ENCODE assay signal across 17 cellular contexts in genomic region chr19:38728752-38729541, GRCh38. TPM values are rescaled to one million over a fixed set of nuclear protein-coding genes. Genes with fewer than 3 reads are reported as not detected.
A peak's percentile ranks its signal among the peaks of the same experiment; 100 is the strongest.
DNase-seq lines count a peak whose midpoint lies in the region; ATAC-seq and TF ChIP-seq lines count a peak whose summit lies in the region.
"Had no signal": no experiment of that assay in that cellular context is flagged by ENCODE, and none has a peak within 500 bp of the region (broad histone marks: within the 10 kb centered on the region; RNA-seq: fewer than 3 reads in every experiment).

No MANE protein-coding gene starts in this region.

- in situ Hi-C loops in mammary epithelial cell (cut with MboI; ENCODE audit: low sequenced_read_pairs in 2 of 2), result loop anchor here (10.0 to 25.0 kb wide), 2 partner anchors 106 to 108 kb away; partner anchors contain the start of genes ECH1 (in 2 of the 2) and HNRNPL (in 1 of the 2)

- intact Hi-C loops in breast epithelium (cut with DNase I; ENCODE audit: low total_unique reads) (no loop called here), mammary epithelial cell (cut with micrococcal nuclease) (loop anchor here (1.0 kb wide), 1 partner anchor 109 kb away; no protein-coding TSS in a partner anchor), left ventricle myocardium superior (cut with micrococcal nuclease) (no loop called here), uterus (cut with DNase I; ENCODE audit: low total_unique reads) (no loop called here)
- intact Hi-C loops in activated naive CD4-positive, alpha-beta T cell treated with anti-CD3 and anti-CD28 coated beads for 36 hours (cut with micrococcal nuclease), result loop anchor here (1.0 kb wide), 2 partner anchors 109 to 201 kb away; partner anchors contain the start of genes MRPS12 and SARS2

- H3K36me3 ChIP-seq in breast epithelium (no peaks in the 10 kb centered on the region), mammary epithelial cell (ENCODE audit: insufficient read depth, low read length) (peaks cover 48% of the 10 kb centered on the region), uterus (no peaks in the 10 kb centered on the region)

- dilution Hi-C loops in mammary epithelial cell (cut with HindIII; ENCODE audit: low sequenced_read_pairs), result no loop called here

- H3K36me3 Mint-ChIP-seq in nephron (ENCODE audit: low read depth), result peaks cover 48% of the 10 kb centered on the region
- H3K36me3 Mint-ChIP-seq in activated naive CD4-positive, alpha-beta T cell treated with anti-CD3 and anti-CD28 coated beads for 36 hours (ENCODE audit: low read depth), result peaks cover 3% of the 10 kb centered on the region

- peak overlapping the region in 2 of 3 experiments; percentile 45 to 53 for H3K27ac Mint-ChIP-seq in nephron
- H3K27ac Mint-ChIP-seq in activated naive CD4-positive, alpha-beta T cell treated with anti-CD3 and anti-CD28 coated beads for 36 hours, result no peak overlapping the region
- H3K27ac Mint-ChIP-seq: dendritic cell treated with granulocyte-macrophage colony-stimulating factor and Interleukin-4, amounts not matched to agents 40 ng/mL and 50 ng/mL, for 4 days had no signal

- TF ChIP-seq CTCF in breast epithelium (IDR thresholded peaks at IDR 0.05) (no peak), mammary epithelial cell (conservative IDR thresholded peaks at IDR 0.05 in 1 of 2, IDR thresholded peaks at IDR 0.05 in 1 of 2; ENCODE audit: extremely low read depth in 1 of 2, insufficient read depth in 1 of 2, low read depth in 1 of 2, low read length in 2 of 2) (no peak), nephron (IDR thresholded peaks at IDR 0.05; ENCODE audit: unreplicated experiment in 3 of 3) (no peak), uterus (IDR thresholded peaks at IDR 0.05) (no peak)

- H3K4me3 ChIP-seq in breast epithelium (no peak overlapping the region), mammary epithelial cell (replicated peaks in 1 of 3; ENCODE audit: insufficient read depth in 1 of 3, low read depth in 2 of 3, low read length in 3 of 3) (no peak overlapping the region), uterus (no peak overlapping the region)

- no peak for TF ChIP-seq POLR2A in breast epithelium (IDR thresholded peaks at IDR 0.05)
- no peak for TF ChIP-seq POLR2A in uterus (IDR thresholded peaks at IDR 0.05)

- peak overlapping the region; percentile 55 to 61 for H3K27ac ChIP-seq in breast epithelium
- H3K27ac ChIP-seq in mammary epithelial cell (ENCODE audit: insufficient read depth, low read depth, low read length), result no peak overlapping the region
- peak overlapping the region; percentile 88 to 92 for H3K27ac ChIP-seq in uterus

- no peak for ATAC-seq in left ventricle myocardium superior
- no peak for ATAC-seq in GM21576 (IDR thresholded peaks at IDR 0.05; ENCODE audit: unreplicated experiment)

- peaks cover 44% of the 10 kb centered on the region for H3K79me2 ChIP-seq in mammary epithelial cell (ENCODE audit: insufficient read depth, low read length)

- H3K9me3 ChIP-seq in breast epithelium (no peaks in the 10 kb centered on the region), mammary epithelial cell (replicated peaks; ENCODE audit: insufficient read depth, low read length) (no peaks in the 10 kb centered on the region), uterus (no peaks in the 10 kb centered on the region)

- H3K4me1 ChIP-seq in breast epithelium (no peaks in the 10 kb centered on the region), mammary epithelial cell (ENCODE audit: insufficient read depth, low read length) (peaks cover 15% of the 10 kb centered on the region), uterus (peaks cover 0 to 27% of the 10 kb centered on the region in 2 donors)

- H3K27me3 Mint-ChIP-seq in nephron (ENCODE audit: low read depth), result no peaks in the 10 kb centered on the region
- H3K27me3 Mint-ChIP-seq in activated naive CD4-positive, alpha-beta T cell treated with anti-CD3 and anti-CD28 coated beads for 36 hours (ENCODE audit: low read depth), result no peaks in the 10 kb centered on the region
- H3K27me3 Mint-ChIP-seq: activated CD4-positive, alpha-beta memory T cell treated with anti-CD3 and anti-CD28 coated beads for 36 hours; dendritic cell treated with granulocyte-macrophage colony-stimulating factor and Interleukin-4, amounts not matched to agents 40 ng/mL and 50 ng/mL, for 4 days had no signal

- H2AFZ ChIP-seq in mammary epithelial cell (ENCODE audit: low read depth, low read length), result no peak overlapping the region

- H3K4me2 ChIP-seq in mammary epithelial cell (ENCODE audit: insufficient read depth, low read depth, low read length), result no peak overlapping the region

- peak overlapping the region in 1 of 3 experiments; percentile 23 for H3K4me3 Mint-ChIP-seq in nephron
- no peak overlapping the region for H3K4me3 Mint-ChIP-seq in activated naive CD4-positive, alpha-beta T cell treated with anti-CD3 and anti-CD28 coated beads for 36 hours
- H3K4me3 Mint-ChIP-seq: activated CD4-positive, alpha-beta memory T cell treated with anti-CD3 and anti-CD28 coated beads for 36 hours; dendritic cell treated with granulocyte-macrophage colony-stimulating factor and Interleukin-4, amounts not matched to agents 40 ng/mL and 50 ng/mL, for 4 days had no signal

- no peak overlapping the region for H3K9ac ChIP-seq in mammary epithelial cell (ENCODE audit: insufficient read depth, low read length)

- no peaks in the 10 kb centered on the region for H3K9me3 Mint-ChIP-seq in nephron
- no peaks in the 10 kb centered on the region for H3K9me3 Mint-ChIP-seq in activated naive CD4-positive, alpha-beta T cell treated with anti-CD3 and anti-CD28 coated beads for 36 hours
- H3K9me3 Mint-ChIP-seq: activated CD4-positive, alpha-beta memory T cell treated with anti-CD3 and anti-CD28 coated beads for 36 hours; activated T-helper 1 cell treated with anti-CD3 and anti-CD28 coated beads, Interleukin-12 subunit alpha, Interleukin-12 subunit beta, Interleukin-2, Interleukin-4 antibody, amounts not matched to agents 30 ng/mL and 10 ng/mL and 1 ng/mL, durations not matched to agents 14 hours and 24 hours and 36 hours; CD8-positive, alpha-beta memory T cell; dendritic cell treated with granulocyte-macrophage colony-stimulating factor and Interleukin-4, amounts not matched to agents 40 ng/mL and 50 ng/mL, for 4 days had no signal

- WGBS in mammary epithelial cell (ENCODE audit: low coverage, missing lambda C conversion rate), result 82% methylated on average over 24 of the region's 37 CpGs

- DNase-seq in breast epithelium (ENCODE audit: low spot score in 2 of 2) (peak in 1 of 2 donors; percentile 19), mammary epithelial cell (no peak), left ventricle myocardium superior (peak; percentile 34), uterus (peak; percentile 27 to 37), AG08396 (ENCODE audit: low spot score) (no peak)
- DNase-seq in activated naive CD4-positive, alpha-beta T cell treated with anti-CD3 and anti-CD28 coated beads for 36 hours, result no peak
- DNase-seq: GF-D8, NCI-H524 treated with DMSO at 0.1 percent for 48 hours had no signal

- H3K27me3 ChIP-seq in breast epithelium (no peaks in the 10 kb centered on the region), mammary epithelial cell (ENCODE audit: insufficient read depth, low read length) (no peaks in the 10 kb centered on the region), uterus (no peaks in the 10 kb centered on the region)

- no TSS peak for BruUV-seq in mammary epithelial cell (replicated peaks; lab: Mats Ljungman, UMichigan)

- no peaks in the 10 kb centered on the region for H3K4me1 Mint-ChIP-seq in nephron
- peaks cover 3% of the 10 kb centered on the region for H3K4me1 Mint-ChIP-seq in activated naive CD4-positive, alpha-beta T cell treated with anti-CD3 and anti-CD28 coated beads for 36 hours (ENCODE audit: low read depth)

- no peaks in the 10 kb centered on the region for H4K20me1 ChIP-seq in mammary epithelial cell (ENCODE audit: insufficient read depth, low read length)

- CTCF ChIA-PET in mammary epithelial cell (lab: Charles Lee; ENCODE audit: low non-redundant PET), result no interaction called here
- CTCF ChIA-PET in activated naive CD4-positive, alpha-beta T cell treated with anti-CD3 and anti-CD28 coated beads for 36 hours (lab: Charles Lee), result no interaction called here

RNA-seq across cellular contexts. Expression of gene CAPN12, which starts 15.3 kb away (rescaled TPM):
- total RNA-seq in breast epithelium (1 to 10 TPM in 2 of 3 donors, under 1 TPM in 1; 0.16 to 9.2 (median 4.1) TPM), mammary epithelial cell (1 to 10 TPM in 1 of 2 donors, under 1 TPM in 1; 0.49 to 1.0 TPM), left ventricle myocardium superior (not detected), uterus (1 to 10 TPM in 2 of 4 donors, under 1 TPM in 1, not detected in 1; 0.83 to 8.4 (median 8.2) TPM)
- 4.6 TPM for polyA plus RNA-seq in mammary epithelial cell
- not detected for polyA minus RNA-seq in mammary epithelial cell
- total RNA-seq in activated naive CD4-positive, alpha-beta T cell treated with anti-CD3 and anti-CD28 coated beads for 36 hours, result 1 to 10 TPM; 1.9 to 2.2 TPM
- total RNA-seq: osteocyte had no signal

RNA-seq across cellular contexts. Expression of gene LGALS7, which starts 44.4 kb away (rescaled TPM):
- 1 to 10 TPM in 1 of 3 donors, not detected in 2; 1.5 TPM for total RNA-seq in breast epithelium
- 1 to 10 TPM in 1 of 2 donors, not detected in 1; 6.3 TPM for total RNA-seq in mammary epithelial cell
- 50.4 TPM for polyA plus RNA-seq in mammary epithelial cell
- polyA minus RNA-seq in mammary epithelial cell, result 16.3 TPM
- not detected for total RNA-seq in left ventricle myocardium superior
- 1 to 10 TPM in 1 of 4 donors, not detected in 3; 2.6 TPM for total RNA-seq in uterus
- not detected for total RNA-seq in activated naive CD4-positive, alpha-beta T cell treated with anti-CD3 and anti-CD28 coated beads for 36 hours
- total RNA-seq: activated CD4-positive, alpha-beta memory T cell treated with anti-CD3 and anti-CD28 coated beads for 36 hours; activated T-helper 1 cell treated with anti-CD3 and anti-CD28 coated beads, Interleukin-12 subunit alpha, Interleukin-12 subunit beta, Interleukin-2, Interleukin-4 antibody, amounts not matched to agents 30 ng/mL and 10 ng/mL and 1 ng/mL, durations not matched to agents 14 hours and 24 hours and 36 hours; CD8-positive, alpha-beta memory T cell; M059J; mononuclear cell; osteocyte had no signal
- polyA plus RNA-seq: CD8-positive, alpha-beta memory T cell had no signal

Comparison
In these comparisons a context has a peak if more than half of its experiments do, and no peak if none do; other contexts are left out.
1. intact Hi-C loops: an anchor here in mammary epithelial cell (1.0 kb wide) and activated naive CD4-positive, alpha-beta T cell treated with anti-CD3 and anti-CD28 coated beads for 36 hours (1.0 kb wide); none called in breast epithelium, left ventricle myocardium superior and uterus.
2. DNase-seq: peak in left ventricle myocardium superior (single experiment) and uterus (2 of 2); none in mammary epithelial cell (single experiment), activated naive CD4-positive, alpha-beta T cell treated with anti-CD3 and anti-CD28 coated beads for 36 hours (single experiment) and AG08396 (single experiment).